Comparison of ENCODE assay signal across 1 cellular context in the genomic region with DNA sequence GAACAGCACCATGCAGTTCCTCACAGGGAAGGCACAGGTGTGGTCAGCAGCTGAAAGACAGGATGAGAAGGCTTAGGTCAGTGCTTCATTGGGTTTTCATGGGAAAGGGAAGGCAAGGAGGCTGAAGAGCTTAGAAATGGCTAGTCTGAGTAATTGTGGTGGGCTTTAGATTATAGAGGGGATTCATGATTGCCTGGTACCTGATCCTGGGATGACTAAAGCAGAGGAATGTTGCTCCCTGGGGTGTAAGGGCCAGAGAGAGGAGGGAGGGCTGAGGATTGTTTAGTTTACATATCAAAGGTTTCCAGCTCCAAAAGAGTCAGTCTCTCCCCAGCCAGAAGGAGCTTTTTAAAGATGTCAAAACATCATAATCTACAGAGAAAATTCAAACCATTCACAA.
TF ChIP-seq lines count a peak whose summit lies in the region.

No MANE protein-coding gene starts in this region.

TF ChIP-seq in SK-N-SH, 30 proteins besides CTCF, POLR2A, EP300 and RAD21 (continued from another document):
- TF ChIP-seq JUND (IDR thresholded peaks at IDR 0.05) (no peak), MEF2A (IDR thresholded peaks at IDR 0.05; ENCODE audit: borderline replicate concordance, low read depth) (no peak), GABPA (IDR thresholded peaks at IDR 0.05; ENCODE audit: low read depth) (no peak), RFX5 (IDR thresholded peaks at IDR 0.05; ENCODE audit: low read length) (no peak), NRF1 (IDR thresholded peaks at IDR 0.05; ENCODE audit: low read depth, low read length) (no peak), TAF1 (IDR thresholded peaks at IDR 0.05; ENCODE audit: borderline replicate concordance, low read depth, low read length) (no peak), TEAD4 (IDR thresholded peaks at IDR 0.05; ENCODE audit: borderline replicate concordance, insufficient read depth) (no peak), EZH2phosphoT487 (IDR thresholded peaks at IDR 0.05; ENCODE audit: borderline replicate concordance, low read depth) (no peak), YY1 (IDR thresholded peaks at IDR 0.05; ENCODE audit: low read depth) (no peak), FOXM1 (IDR thresholded peaks at IDR 0.05; ENCODE audit: low read depth) (no peak)
- TF ChIP-seq, protein P1, sequence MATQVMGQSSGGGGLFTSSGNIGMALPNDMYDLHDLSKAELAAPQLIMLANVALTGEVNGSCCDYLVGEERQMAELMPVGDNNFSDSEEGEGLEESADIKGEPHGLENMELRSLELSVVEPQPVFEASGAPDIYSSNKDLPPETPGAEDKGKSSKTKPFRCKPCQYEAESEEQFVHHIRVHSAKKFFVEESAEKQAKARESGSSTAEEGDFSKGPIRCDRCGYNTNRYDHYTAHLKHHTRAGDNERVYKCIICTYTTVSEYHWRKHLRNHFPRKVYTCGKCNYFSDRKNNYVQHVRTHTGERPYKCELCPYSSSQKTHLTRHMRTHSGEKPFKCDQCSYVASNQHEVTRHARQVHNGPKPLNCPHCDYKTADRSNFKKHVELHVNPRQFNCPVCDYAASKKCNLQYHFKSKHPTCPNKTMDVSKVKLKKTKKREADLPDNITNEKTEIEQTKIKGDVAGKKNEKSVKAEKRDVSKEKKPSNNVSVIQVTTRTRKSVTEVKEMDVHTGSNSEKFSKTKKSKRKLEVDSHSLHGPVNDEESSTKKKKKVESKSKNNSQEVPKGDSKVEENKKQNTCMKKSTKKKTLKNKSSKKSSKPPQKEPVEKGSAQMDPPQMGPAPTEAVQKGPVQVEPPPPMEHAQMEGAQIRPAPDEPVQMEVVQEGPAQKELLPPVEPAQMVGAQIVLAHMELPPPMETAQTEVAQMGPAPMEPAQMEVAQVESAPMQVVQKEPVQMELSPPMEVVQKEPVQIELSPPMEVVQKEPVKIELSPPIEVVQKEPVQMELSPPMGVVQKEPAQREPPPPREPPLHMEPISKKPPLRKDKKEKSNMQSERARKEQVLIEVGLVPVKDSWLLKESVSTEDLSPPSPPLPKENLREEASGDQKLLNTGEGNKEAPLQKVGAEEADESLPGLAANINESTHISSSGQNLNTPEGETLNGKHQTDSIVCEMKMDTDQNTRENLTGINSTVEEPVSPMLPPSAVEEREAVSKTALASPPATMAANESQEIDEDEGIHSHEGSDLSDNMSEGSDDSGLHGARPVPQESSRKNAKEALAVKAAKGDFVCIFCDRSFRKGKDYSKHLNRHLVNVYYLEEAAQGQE (IDR thresholded peaks at IDR 0.05; ENCODE audit: low read depth, low read length) = no peak
- TF ChIP-seq, protein P2, sequence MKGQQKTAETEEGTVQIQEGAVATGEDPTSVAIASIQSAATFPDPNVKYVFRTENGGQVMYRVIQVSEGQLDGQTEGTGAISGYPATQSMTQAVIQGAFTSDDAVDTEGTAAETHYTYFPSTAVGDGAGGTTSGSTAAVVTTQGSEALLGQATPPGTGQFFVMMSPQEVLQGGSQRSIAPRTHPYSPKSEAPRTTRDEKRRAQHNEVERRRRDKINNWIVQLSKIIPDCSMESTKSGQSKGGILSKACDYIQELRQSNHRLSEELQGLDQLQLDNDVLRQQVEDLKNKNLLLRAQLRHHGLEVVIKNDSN (IDR thresholded peaks at IDR 0.05; ENCODE audit: borderline replicate concordance, low read depth) = no peak
- TF ChIP-seq, protein P3, sequence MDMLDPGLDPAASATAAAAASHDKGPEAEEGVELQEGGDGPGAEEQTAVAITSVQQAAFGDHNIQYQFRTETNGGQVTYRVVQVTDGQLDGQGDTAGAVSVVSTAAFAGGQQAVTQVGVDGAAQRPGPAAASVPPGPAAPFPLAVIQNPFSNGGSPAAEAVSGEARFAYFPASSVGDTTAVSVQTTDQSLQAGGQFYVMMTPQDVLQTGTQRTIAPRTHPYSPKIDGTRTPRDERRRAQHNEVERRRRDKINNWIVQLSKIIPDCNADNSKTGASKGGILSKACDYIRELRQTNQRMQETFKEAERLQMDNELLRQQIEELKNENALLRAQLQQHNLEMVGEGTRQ (IDR thresholded peaks at IDR 0.05; ENCODE audit: borderline replicate concordance, low read depth, low read length) = no peak
- TF ChIP-seq, protein P4, sequence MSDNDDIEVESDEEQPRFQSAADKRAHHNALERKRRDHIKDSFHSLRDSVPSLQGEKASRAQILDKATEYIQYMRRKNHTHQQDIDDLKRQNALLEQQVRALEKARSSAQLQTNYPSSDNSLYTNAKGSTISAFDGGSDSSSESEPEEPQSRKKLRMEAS (IDR thresholded peaks at IDR 0.05; ENCODE audit: low read depth) = no peak
- TF ChIP-seq, protein P5, sequence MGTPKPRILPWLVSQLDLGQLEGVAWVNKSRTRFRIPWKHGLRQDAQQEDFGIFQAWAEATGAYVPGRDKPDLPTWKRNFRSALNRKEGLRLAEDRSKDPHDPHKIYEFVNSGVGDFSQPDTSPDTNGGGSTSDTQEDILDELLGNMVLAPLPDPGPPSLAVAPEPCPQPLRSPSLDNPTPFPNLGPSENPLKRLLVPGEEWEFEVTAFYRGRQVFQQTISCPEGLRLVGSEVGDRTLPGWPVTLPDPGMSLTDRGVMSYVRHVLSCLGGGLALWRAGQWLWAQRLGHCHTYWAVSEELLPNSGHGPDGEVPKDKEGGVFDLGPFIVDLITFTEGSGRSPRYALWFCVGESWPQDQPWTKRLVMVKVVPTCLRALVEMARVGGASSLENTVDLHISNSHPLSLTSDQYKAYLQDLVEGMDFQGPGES (IDR thresholded peaks at IDR 0.05; ENCODE audit: low read depth, low read length) = no peak
- TF ChIP-seq, protein P6, sequence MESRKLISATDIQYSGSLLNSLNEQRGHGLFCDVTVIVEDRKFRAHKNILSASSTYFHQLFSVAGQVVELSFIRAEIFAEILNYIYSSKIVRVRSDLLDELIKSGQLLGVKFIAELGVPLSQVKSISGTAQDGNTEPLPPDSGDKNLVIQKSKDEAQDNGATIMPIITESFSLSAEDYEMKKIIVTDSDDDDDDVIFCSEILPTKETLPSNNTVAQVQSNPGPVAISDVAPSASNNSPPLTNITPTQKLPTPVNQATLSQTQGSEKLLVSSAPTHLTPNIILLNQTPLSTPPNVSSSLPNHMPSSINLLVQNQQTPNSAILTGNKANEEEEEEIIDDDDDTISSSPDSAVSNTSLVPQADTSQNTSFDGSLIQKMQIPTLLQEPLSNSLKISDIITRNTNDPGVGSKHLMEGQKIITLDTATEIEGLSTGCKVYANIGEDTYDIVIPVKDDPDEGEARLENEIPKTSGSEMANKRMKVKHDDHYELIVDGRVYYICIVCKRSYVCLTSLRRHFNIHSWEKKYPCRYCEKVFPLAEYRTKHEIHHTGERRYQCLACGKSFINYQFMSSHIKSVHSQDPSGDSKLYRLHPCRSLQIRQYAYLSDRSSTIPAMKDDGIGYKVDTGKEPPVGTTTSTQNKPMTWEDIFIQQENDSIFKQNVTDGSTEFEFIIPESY (IDR thresholded peaks at IDR 0.05; ENCODE audit: borderline replicate concordance, low read depth) = no peak
TF ChIP-seq in SK-N-SH: peak in this region for 0.
